Comparison of ENCODE assay signal across 20 cellular contexts in the genomic region with DNA sequence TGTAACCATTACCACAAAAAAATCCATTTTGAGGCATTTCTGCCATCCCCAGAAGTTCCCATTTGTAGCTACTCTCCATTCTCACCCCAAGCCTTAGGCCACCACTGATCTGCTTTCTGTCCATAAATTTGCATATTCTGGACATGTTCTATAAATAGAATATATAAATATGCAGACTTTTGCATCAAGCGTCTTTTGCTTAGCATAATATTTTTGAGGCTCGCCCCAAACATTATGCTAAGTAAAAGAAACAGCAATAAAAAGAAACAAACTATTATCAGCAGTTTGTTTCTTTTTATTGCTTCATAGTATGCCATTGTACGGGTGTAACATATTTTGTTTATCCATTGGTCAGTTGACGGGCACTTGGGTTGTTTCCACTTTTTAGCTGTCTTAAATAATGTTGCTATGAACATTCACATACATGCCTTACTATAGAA.
"Had no signal": no experiment of that assay in that cellular context is flagged by ENCODE, and none has a peak within 500 bp of the region (broad histone marks: within the 10 kb centered on the region; RNA-seq: fewer than 3 reads in every experiment).

No MANE protein-coding gene starts in this region.

- H3K9me3 ChIP-seq: heart left ventricle, neutrophil, spleen, testis, tibial nerve, upper lobe of right lung, vagina had no signal

- H3K27ac ChIP-seq: dorsolateral prefrontal cortex, heart left ventricle, neutrophil, spleen, testis, tibial nerve, upper lobe of right lung, vagina had no signal

- H3K27me3 ChIP-seq: dorsolateral prefrontal cortex, neutrophil, testis, upper lobe of right lung, vagina had no signal

- H3K9me3 Mint-ChIP-seq: stimulated activated naive B cell treated with anti-CD40 and anti-IgM and Interleukin-4, amounts not matched to agents 10 μg/mL and 1 μg/mL and 100 μg/mL, for 72 hours; stimulated activated naive CD8-positive, alpha-beta T cell treated with anti-CD3 and anti-CD28 coated beads, Interleukin-15, amount 100 ng/mL, for 72 hours had no signal

- ATAC-seq: heart left ventricle; left colon; left ventricle myocardium superior; naive thymus-derived CD4-positive, alpha-beta T cell; sciatic nerve; stimulated activated naive B cell treated with anti-CD40 and anti-IgM and Interleukin-4, amounts not matched to agents 10 μg/mL and 1 μg/mL and 100 μg/mL, for 72 hours; stimulated activated naive CD8-positive, alpha-beta T cell treated with anti-CD3 and anti-CD28 coated beads, Interleukin-15, amount 100 ng/mL, for 72 hours; upper lobe of right lung had no signal

- H3K4me3 Mint-ChIP-seq: naive thymus-derived CD4-positive, alpha-beta T cell; stimulated activated naive B cell treated with anti-CD40 and anti-IgM and Interleukin-4, amounts not matched to agents 10 μg/mL and 1 μg/mL and 100 μg/mL, for 72 hours; stimulated activated naive CD8-positive, alpha-beta T cell treated with anti-CD3 and anti-CD28 coated beads, Interleukin-15, amount 100 ng/mL, for 72 hours had no signal

- H3K27ac Mint-ChIP-seq: naive thymus-derived CD4-positive, alpha-beta T cell; stimulated activated naive B cell treated with anti-CD40 and anti-IgM and Interleukin-4, amounts not matched to agents 10 μg/mL and 1 μg/mL and 100 μg/mL, for 72 hours; stimulated activated naive CD8-positive, alpha-beta T cell treated with anti-CD3 and anti-CD28 coated beads, Interleukin-15, amount 100 ng/mL, for 72 hours had no signal

- H3K4me1 ChIP-seq: testis had no signal

- H3K4me3 ChIP-seq: dorsolateral prefrontal cortex, heart left ventricle, lung, spleen, testis, tibial nerve, upper lobe of right lung, vagina had no signal

- DNase-seq: dorsolateral prefrontal cortex; effector CD8-positive, alpha-beta T cell; foreskin melanocyte; heart left ventricle; hippocampal formation; left colon; left ventricle myocardium superior; naive thymus-derived CD4-positive, alpha-beta T cell; stimulated activated CD4-positive, alpha-beta T cell treated with anti-CD3 and anti-CD28 coated beads, Interleukin-2, amount 100 ng/mL, for 24 hours; stimulated activated CD4-positive, alpha-beta T cell treated with anti-CD3 and anti-CD28 coated beads, Interleukin-4, amount 100 ng/mL, for 4 hours; stimulated activated naive B cell treated with anti-CD40 and anti-IgM and Interleukin-4, amounts not matched to agents 10 μg/mL and 1 μg/mL and 100 μg/mL, for 72 hours; stimulated activated naive CD8-positive, alpha-beta T cell treated with anti-CD3 and anti-CD28 coated beads, Interleukin-15, amount 100 ng/mL, for 72 hours; testis; upper lobe of right lung had no signal

- H3K36me3 ChIP-seq: heart left ventricle, neutrophil, spleen, upper lobe of right lung, vagina had no signal
